ENCODE assay signal across 9 cellular contexts in genomic region chr2:240135706-240136012, GRCh38. TPM values are rescaled to one million over a fixed set of nuclear protein-coding genes. Genes with fewer than 3 reads are reported as not detected.
DNase-seq lines count a peak whose midpoint lies in the region; ATAC-seq, FAIRE-seq and TF ChIP-seq lines count a peak whose summit lies in the region.
"Had no signal": no experiment of that assay in that cellular context is flagged by ENCODE, and none has a peak within 500 bp of the region (broad histone marks: within the 10 kb centered on the region; RNA-seq: fewer than 3 reads in every experiment).

No MANE protein-coding gene starts in this region.

- peak overlapping the region; percentile 86 for H3K9ac ChIP-seq in fibroblast of lung (ENCODE audit: insufficient read depth, low read length)
- peak overlapping the region; percentile 69 for H3K9ac ChIP-seq in rectal smooth muscle tissue (ENCODE audit: low read length)

- peaks cover 14% of the 10 kb centered on the region for H3K27me3 Mint-ChIP-seq in GM23338 (ENCODE audit: insufficient read depth, low read depth, poor library complexity)

- peaks cover 4% of the 10 kb centered on the region; the same call in 1 of the 3 replicates for H3K9me3 Mint-ChIP-seq in GM23338

- H3K9me3 ChIP-seq in fibroblast of lung (ENCODE audit: control insufficient read depth, insufficient read depth, low read depth, low read length) = no peaks in the 10 kb centered on the region

- TF ChIP-seq CTCF in AG10803 (conservative IDR thresholded peaks at IDR 0.05; ENCODE audit: low read length) (no peak), GM23338 (conservative IDR thresholded peaks at IDR 0.05; ENCODE audit: low read depth in 2 of 2) (no peak), fibroblast of lung (conservative IDR thresholded peaks at IDR 0.05 in 1 of 2, IDR thresholded peaks at IDR 0.05 in 1 of 2; ENCODE audit: low read depth in 1 of 2, low read length in 2 of 2) (no peak)

- H3K36me3 ChIP-seq in GM23338 (ENCODE audit: insufficient read depth) (peaks cover 27% of the 10 kb centered on the region), fibroblast of lung (ENCODE audit: control insufficient read depth, insufficient read depth, low read length) (peaks cover 9% of the 10 kb centered on the region), rectal smooth muscle tissue (ENCODE audit: control insufficient read depth, insufficient read depth, low read length) (peaks cover 9% of the 10 kb centered on the region)

- H3K4me3 ChIP-seq in AG10803 (ENCODE audit: low read length) = peak overlapping the region; percentile 87
- peak overlapping the region; percentile 88 for H3K4me3 ChIP-seq in GM23338
- H3K4me3 ChIP-seq in fibroblast of lung (replicated peaks in 1 of 4; ENCODE audit: control extremely low read depth in 1 of 4, insufficient read depth in 1 of 4, low read depth in 3 of 4, low read length in 4 of 4) = peak overlapping the region; percentile 66 to 97 (median 82)
- H3K4me3 ChIP-seq in rectal smooth muscle tissue (ENCODE audit: low read length) = peak overlapping the region; percentile 87

- peak overlapping the region; percentile 99 for H3K4me2 ChIP-seq in GM23338
- H3K4me2 ChIP-seq in fibroblast of lung (ENCODE audit: extremely low read depth, insufficient read depth, low read length) = peak overlapping the region; percentile 95

- no peak overlapping the region for H2AFZ ChIP-seq in GM23338
- peak overlapping the region; percentile 66 for H2AFZ ChIP-seq in fibroblast of lung (ENCODE audit: low read length)

- peak overlapping the region; percentile 98 for H3K4me3 Mint-ChIP-seq in GM23338

- no peak for FAIRE-seq in frontal cortex (lab: Jason Lieb, UNC)

- H3K36me3 Mint-ChIP-seq in GM23338 (ENCODE audit: low read depth) = peaks cover 43% of the 10 kb centered on the region

- H3K79me2 ChIP-seq in GM23338 (replicated peaks; ENCODE audit: insufficient read depth) (peaks cover 31% of the 10 kb centered on the region), fibroblast of lung (ENCODE audit: control insufficient read depth, insufficient read depth, low read length) (peaks cover 25% of the 10 kb centered on the region)

- ATAC-seq in GM23338 (no peak), GM21515 (IDR thresholded peaks at IDR 0.05; ENCODE audit: unreplicated experiment) (no peak)

- H3K9me2 ChIP-seq in GM23338 (ENCODE audit: insufficient read depth) = no peaks in the 10 kb centered on the region

- no peak overlapping the region for H3K27ac ChIP-seq in GM23338 (ENCODE audit: low read depth)
- peak overlapping the region; percentile 60 for H3K27ac ChIP-seq in fibroblast of lung (ENCODE audit: insufficient read depth, low read length)
- peak overlapping the region; percentile 47 for H3K27ac ChIP-seq in rectal smooth muscle tissue (ENCODE audit: low read depth, low read length)

- no peak for DNase-seq in AG10803 (ENCODE audit: low read depth)
- no peak for DNase-seq in GM23338 (ENCODE audit: low spot score)
- peak; percentile 9 for DNase-seq in RKO (ENCODE audit: low spot score)
- DNase-seq in fibroblast of lung (ENCODE audit: low read depth in 2 of 2) = no peak
- no peak for DNase-seq in frontal cortex (ENCODE audit: low spot score in 2 of 2)
- no peak for DNase-seq in NCI-H146 treated with DMSO at 0.1 percent for 48 hours (lab: John Stamatoyannopoulos, UW; ENCODE audit: unreplicated experiment)

- H3K4me1 ChIP-seq in GM23338 (ENCODE audit: insufficient read depth) (peaks cover 15% of the 10 kb centered on the region), fibroblast of lung (ENCODE audit: control insufficient read depth, extremely low read depth, insufficient read depth, low read length) (no peaks in the 10 kb centered on the region), rectal smooth muscle tissue (ENCODE audit: control insufficient read depth, insufficient read depth, low read length) (peaks cover 6% of the 10 kb centered on the region)

- peaks cover 15% of the 10 kb centered on the region for H4K20me1 ChIP-seq in GM23338 (replicated peaks; ENCODE audit: insufficient read depth)
- no peaks in the 10 kb centered on the region for H4K20me1 ChIP-seq in fibroblast of lung (ENCODE audit: control insufficient read depth, extremely low read depth, insufficient read depth, low read length)

- peaks cover 41% of the 10 kb centered on the region for H3K4me1 Mint-ChIP-seq in GM23338

- H3K27ac Mint-ChIP-seq in GM23338 = peak overlapping the region; percentile 92

- H3F3A ChIP-seq in GM23338 (replicated peaks; ENCODE audit: low read depth) = no peaks in the 10 kb centered on the region

- H3K27me3 ChIP-seq in GM23338 (ENCODE audit: insufficient read depth) (no peaks in the 10 kb centered on the region), fibroblast of lung (ENCODE audit: control insufficient read depth, insufficient read depth, low read length) (peaks cover 2% of the 10 kb centered on the region), rectal smooth muscle tissue (ENCODE audit: control insufficient read depth, insufficient read depth, low read length) (no peaks in the 10 kb centered on the region)

TF ChIP-seq in GM23338, 12 proteins besides CTCF, POLR2A, EP300 and RAD21 (continues in another document):
- TF ChIP-seq CREB1 (CRISPR knock-in tag; IDR thresholded peaks at IDR 0.05; ENCODE audit: low read depth) = no peak
- no peak for TF ChIP-seq EZH2 (IDR thresholded peaks at IDR 0.05; ENCODE audit: low read depth, unreplicated experiment)
- TF ChIP-seq EZH2phosphoT487 (IDR thresholded peaks at IDR 0.05; ENCODE audit: unreplicated experiment) = no peak
- TF ChIP-seq ZNF462 (CRISPR knock-in tag; IDR thresholded peaks at IDR 0.05) = no peak
- TF ChIP-seq JUNB (IDR thresholded peaks at IDR 0.05; ENCODE audit: unreplicated experiment) = no peak

RNA-seq across cellular contexts. Expression of gene COPS9, which starts 0.4 kb away (rescaled TPM):
- 91.7 and 160 TPM in 2 replicates for total RNA-seq in GM23338 (2014; rRNA removed; shearing (Covaris generic))
- polyA plus RNA-seq in GM23338 (2016; fragmentation: Nextera tagmentation; extraction: Ambion mirVana) (629 and 651 TPM in 2 replicates), fibroblast of lung (176 and 191 TPM in 2 replicates)
- total RNA-seq in fibroblast of lung (104 and 135 TPM in 2 replicates), frontal cortex (95.0 TPM)
- polyA plus RNA-seq in fibroblast of lung (2012) = 338 and 433 TPM in 2 replicates
- 8.1 and 21.4 TPM in 2 replicates for polyA minus RNA-seq in fibroblast of lung (ENCODE audit: low replicate concordance)

RNA-seq across cellular contexts. Expression of gene OTOS, which starts 4.8 kb away (rescaled TPM):
- total RNA-seq in GM23338 (2014; rRNA removed; shearing (Covaris generic)) = not detected in 2 replicates
- polyA plus RNA-seq in GM23338 (2016; fragmentation: Nextera tagmentation; extraction: Ambion mirVana) (0.40 TPM in 1 of 2 replicates, not detected in the other), fibroblast of lung (not detected in 2 replicates)
- total RNA-seq in fibroblast of lung (not detected in 2 replicates), frontal cortex (0.41 TPM)
- polyA plus RNA-seq in fibroblast of lung (2012) = not detected in 2 replicates
- not detected in 2 replicates for polyA minus RNA-seq in fibroblast of lung (ENCODE audit: low replicate concordance)
- total RNA-seq: myocyte had no signal
